In genomic region chr1:147079400-147080012, GRCh38 we compare ENCODE assay signal across 10 cellular contexts.
DNase-seq lines count a peak whose midpoint lies in the region; ATAC-seq and TF ChIP-seq lines count a peak whose summit lies in the region.
"Had no signal": no experiment of that assay in that cellular context is flagged by ENCODE, and none has a peak within 500 bp of the region (broad histone marks: within the 10 kb centered on the region; RNA-seq: fewer than 3 reads in every experiment).

No MANE protein-coding gene starts in this region.

- POLR2A ChIA-PET in T-cell (lab: Charles Lee) = no interaction called here

- H3K27ac Mint-ChIP-seq in activated CD4-positive, alpha-beta T cell treated with anti-CD3 and anti-CD28 coated beads, Interleukin-2, amount 10 ng/mL, durations not matched to agents 24 days and 14 days = no peak overlapping the region
- H3K27ac Mint-ChIP-seq in T-cell = no peak overlapping the region
- H3K27ac Mint-ChIP-seq in effector memory CD8-positive, alpha-beta T cell = no peak overlapping the region

- H3K4me1 ChIP-seq in body of pancreas = peaks cover 35% of the 10 kb centered on the region

- H3K9me3 ChIP-seq in body of pancreas = no peaks in the 10 kb centered on the region

- no peak overlapping the region for H3K27ac ChIP-seq in body of pancreas

- peaks cover 25% of the 10 kb centered on the region for H3K9me3 Mint-ChIP-seq in activated CD4-positive, alpha-beta T cell treated with anti-CD3 and anti-CD28 coated beads, Interleukin-2, amount 10 ng/mL, durations not matched to agents 24 days and 14 days
- peaks cover 2 to 7% (median 3%) of the 10 kb centered on the region in 3 donors for H3K9me3 Mint-ChIP-seq in T-cell
- H3K9me3 Mint-ChIP-seq in effector memory CD8-positive, alpha-beta T cell = no peaks in the 10 kb centered on the region

- H3K4me3 ChIP-seq in body of pancreas = peak overlapping the region in 1 of 2 donors; percentile 14

- H3K4me3 Mint-ChIP-seq in activated CD4-positive, alpha-beta T cell treated with anti-CD3 and anti-CD28 coated beads, Interleukin-2, amount 10 ng/mL, durations not matched to agents 24 days and 14 days = peak overlapping the region; percentile 73
- peak overlapping the region; percentile 59 to 87 (median 74) for H3K4me3 Mint-ChIP-seq in T-cell
- peak overlapping the region; percentile 67 to 69 for H3K4me3 Mint-ChIP-seq in effector memory CD8-positive, alpha-beta T cell

- intact Hi-C loops in activated CD4-positive, alpha-beta T cell treated with anti-CD3 and anti-CD28 coated beads, Interleukin-2, amount 10 ng/mL, durations not matched to agents 24 days and 14 days (cut with micrococcal nuclease) = loop anchor here (5.0 kb wide), 2 partner anchors 1183 to 1253 kb away; no protein-coding TSS in a partner anchor
- intact Hi-C loops in posterior vena cava (cut with DNase I) (no loop called here), body of pancreas (cut with DNase I) (no loop called here)

- peaks cover 40% of the 10 kb centered on the region for H3K4me1 Mint-ChIP-seq in activated CD4-positive, alpha-beta T cell treated with anti-CD3 and anti-CD28 coated beads, Interleukin-2, amount 10 ng/mL, durations not matched to agents 24 days and 14 days
- peaks cover 36 to 49% (median 36%) of the 10 kb centered on the region in 3 donors for H3K4me1 Mint-ChIP-seq in T-cell
- H3K4me1 Mint-ChIP-seq in effector memory CD8-positive, alpha-beta T cell (ENCODE audit: low read depth in 2 of 2) = peaks cover 12 to 27% of the 10 kb centered on the region in 2 donors

- peaks cover 6% of the 10 kb centered on the region for H3K36me3 Mint-ChIP-seq in activated CD4-positive, alpha-beta T cell treated with anti-CD3 and anti-CD28 coated beads, Interleukin-2, amount 10 ng/mL, durations not matched to agents 24 days and 14 days (ENCODE audit: low read depth)
- H3K36me3 Mint-ChIP-seq in T-cell = no peaks in the 10 kb centered on the region
- H3K36me3 Mint-ChIP-seq in effector memory CD8-positive, alpha-beta T cell (ENCODE audit: insufficient read depth) = peaks cover 4% of the 10 kb centered on the region

- no peak for TF ChIP-seq CTCF in body of pancreas (IDR thresholded peaks at IDR 0.05)

- H3K27me3 ChIP-seq in body of pancreas = peaks cover 0 to 41% of the 10 kb centered on the region in 2 donors

- CTCF ChIA-PET in T-cell (lab: Charles Lee) = no interaction called here

- WGBS in body of pancreas, 2 donors = 4 to 9% methylated on average over 22 to 44 of the region's 45 CpGs

- peak; percentile 63 for DNase-seq in activated CD4-positive, alpha-beta T cell treated with anti-CD3 and anti-CD28 coated beads, Interleukin-2, amount 10 ng/mL, durations not matched to agents 24 days and 14 days
- no peak for DNase-seq in activated CD4-positive, alpha-beta T cell treated with anti-CD3 and anti-CD28 coated beads, Interleukin-2, amount 50 U/mL, for 48 hours
- DNase-seq in T-cell (peak in 6 of 34 experiments; percentile 19 to 33 (median 26)), posterior vena cava (ENCODE audit: low spot score) (peak; percentile 75), body of pancreas (no peak), DMS153 (lab: John Stamatoyannopoulos, UW) (no peak)
- no peak for DNase-seq in effector memory CD8-positive, alpha-beta T cell
- DNase-seq: ACHN, mesenchymal stem cell had no signal

- ATAC-seq in T-cell (replicated peaks in 1 of 4) = peak in 1 of 4 experiments; percentile 17
- no peak for ATAC-seq in effector memory CD8-positive, alpha-beta T cell (replicated peaks)
- ATAC-seq in body of pancreas = no peak
- ATAC-seq in HG02973 (IDR thresholded peaks at IDR 0.05; ENCODE audit: unreplicated experiment) = no peak

- peaks cover 87% of the 10 kb centered on the region for H3K27me3 Mint-ChIP-seq in activated CD4-positive, alpha-beta T cell treated with anti-CD3 and anti-CD28 coated beads, Interleukin-2, amount 10 ng/mL, durations not matched to agents 24 days and 14 days
- H3K27me3 Mint-ChIP-seq in T-cell = peaks cover 75 to 91% of the 10 kb centered on the region in 2 donors
- H3K27me3 Mint-ChIP-seq in effector memory CD8-positive, alpha-beta T cell = peaks cover 70 to 91% of the 10 kb centered on the region in 2 donors

- no peak for TF ChIP-seq POLR2A in body of pancreas (IDR thresholded peaks at IDR 0.05)

- no peaks in the 10 kb centered on the region for H3K36me3 ChIP-seq in body of pancreas (replicated peaks in 1 of 2; ENCODE audit: insufficient read depth in 1 of 2, low read depth in 2 of 2)

Comparison
In these comparisons a context has a peak if more than half of its experiments do, and no peak if none do; other contexts are left out.
1. DNase-seq: peak in activated CD4-positive, alpha-beta T cell treated with anti-CD3 and anti-CD28 coated beads, Interleukin-2, amount 10 ng/mL, durations not matched to agents 24 days and 14 days (single experiment) and posterior vena cava (single experiment); none in activated CD4-positive, alpha-beta T cell treated with anti-CD3 and anti-CD28 coated beads, Interleukin-2, amount 50 U/mL, for 48 hours (0 of 2), effector memory CD8-positive, alpha-beta T cell (0 of 3), body of pancreas (0 of 4) and DMS153 (single experiment).
2. Peak in every context shown above with its lines, with median percentiles within 50 percentile points of each other: H3K4me3 Mint-ChIP-seq.